14 cellular contexts compared by ENCODE assay signal in the genomic region with DNA sequence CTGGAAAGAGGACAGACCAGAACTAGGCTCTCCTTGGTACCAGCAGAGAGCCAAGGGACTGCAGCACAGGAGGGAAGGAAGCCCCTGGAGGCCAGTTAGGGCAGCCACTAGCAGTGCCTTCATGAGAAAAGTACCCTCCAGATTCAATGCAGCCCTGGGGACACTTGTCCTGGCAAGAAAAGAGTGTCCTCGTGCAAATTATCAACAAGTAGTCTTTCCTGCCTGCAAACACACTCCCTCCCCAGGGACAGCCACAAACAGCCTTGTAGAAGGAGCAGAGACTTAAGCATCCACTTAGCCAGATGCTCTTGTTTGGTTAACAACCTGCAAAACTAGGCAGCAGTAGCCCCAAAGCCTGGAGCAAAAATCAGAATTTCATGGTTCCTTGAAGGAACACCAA. TPM values are rescaled to one million over a fixed set of nuclear protein-coding genes. Genes with fewer than 3 reads are reported as not detected.
DNase-seq lines count a peak whose midpoint lies in the region; ATAC-seq, FAIRE-seq and TF ChIP-seq lines count a peak whose summit lies in the region.
"Had no signal": no experiment of that assay in that cellular context is flagged by ENCODE, and none has a peak within 500 bp of the region (broad histone marks: within the 10 kb centered on the region; RNA-seq: fewer than 3 reads in every experiment).

No MANE protein-coding gene starts in this region.

- H4K20me1 ChIP-seq in IMR-90 (ENCODE audit: insufficient read depth, low read length): no peaks in the 10 kb centered on the region
- H4K20me1 ChIP-seq in GM12878 (ENCODE audit: control insufficient read depth, insufficient read depth): no peaks in the 10 kb centered on the region

- H3K79me2 ChIP-seq in GM12878 (ENCODE audit: control insufficient read depth, insufficient read depth, low read length): no peaks in the 10 kb centered on the region

- no peak overlapping the region for H4K8ac ChIP-seq in IMR-90 (ENCODE audit: low read depth in 2 of 2, low read length in 2 of 2)

- ATAC-seq in IMR-90 (ENCODE audit: low read depth) (peak; percentile 24; the same call in 1 of the 2 replicates), GM12878 (peak; percentile 74), HG02759 (IDR thresholded peaks at IDR 0.05; ENCODE audit: unreplicated experiment) (no peak)
- ATAC-seq: natural killer cell had no signal

- peak overlapping the region; percentile 70 for H2AK9ac ChIP-seq in IMR-90 (replicated peaks; ENCODE audit: low read depth, low read length, poor library complexity)

- 0 out of 2 replicates have a peak overlapping the region, but pooled peaks have one; percentile 28 for H2AK5ac ChIP-seq in IMR-90 (ENCODE audit: low read depth, low read length)

- H3K56ac ChIP-seq in IMR-90 (ENCODE audit: extremely low read depth, insufficient read depth, low read length): no peak overlapping the region

- H2BK120ac ChIP-seq in IMR-90 (ENCODE audit: low read depth, low read length): peak overlapping the region; percentile 27; the same call in 1 of the 2 replicates

- H3K4me3 Mint-ChIP-seq in Calu3 (ENCODE audit: low read depth, unreplicated experiment): no peak overlapping the region
- no peak overlapping the region for H3K4me3 Mint-ChIP-seq in CD4-positive, alpha-beta memory T cell
- H3K4me3 Mint-ChIP-seq: dendritic cell treated with granulocyte-macrophage colony-stimulating factor and Interleukin-4, amounts not matched to agents 40 ng/mL and 50 ng/mL, for 4 days; natural killer cell had no signal

- H3K27me3 ChIP-seq in IMR-90 (ENCODE audit: control insufficient read depth, insufficient read depth, low read length) (no peaks in the 10 kb centered on the region), GM12878 (replicated peaks in 1 of 2; ENCODE audit: control insufficient read depth in 2 of 2, insufficient read depth in 2 of 2, low read length in 1 of 2) (no peaks in the 10 kb centered on the region), muscle layer of duodenum (ENCODE audit: low read depth, low read length) (no peaks in the 10 kb centered on the region)
- no peaks in the 10 kb centered on the region for H3K27me3 ChIP-seq in CD4-positive, alpha-beta memory T cell (ENCODE audit: insufficient read depth, low read length)
- H3K27me3 ChIP-seq: tibial nerve had no signal

- RAD21 ChIA-PET in GM12878 (lab: Charles Lee; ENCODE audit: unreplicated experiment): no interaction called here

- no peak overlapping the region; the same call in 1 of the 2 replicates for H3K14ac ChIP-seq in IMR-90 (replicated peaks; ENCODE audit: low read depth, low read length)

- H3K4ac ChIP-seq in IMR-90 (ENCODE audit: low read depth, low read length): peak overlapping the region; percentile 64

- peaks cover 4% of the 10 kb centered on the region; the same call in 1 of the 2 replicates for H3K9me1 ChIP-seq in IMR-90 (ENCODE audit: insufficient read depth, low read length)

- no peak overlapping the region for H2BK5ac ChIP-seq in IMR-90 (ENCODE audit: low read depth, low read length, poor library complexity, severe bottlenecking)

- H2BK20ac ChIP-seq in IMR-90 (ENCODE audit: low read depth, low read length): peak overlapping the region; percentile 73

- H3K36me3 Mint-ChIP-seq in Calu3 (ENCODE audit: insufficient read depth, unreplicated experiment): no peaks in the 10 kb centered on the region
- H3K36me3 Mint-ChIP-seq in CD4-positive, alpha-beta memory T cell: peaks cover 28 to 30% of the 10 kb centered on the region in 2 donors
- H3K36me3 Mint-ChIP-seq: natural killer cell had no signal

- H3K4me1 ChIP-seq in IMR-90 (ENCODE audit: control insufficient read depth, insufficient read depth, low read length) (no peaks in the 10 kb centered on the region), GM12878 (ENCODE audit: control insufficient read depth, insufficient read depth, low read length) (peaks cover 7% of the 10 kb centered on the region), muscle layer of duodenum (ENCODE audit: control insufficient read depth in 1 of 2, insufficient read depth in 2 of 2, low read length in 2 of 2) (no peaks in the 10 kb centered on the region)
- no peaks in the 10 kb centered on the region for H3K4me1 ChIP-seq in CD4-positive, alpha-beta memory T cell (ENCODE audit: insufficient read depth, low read length)
- H3K4me1 ChIP-seq: tibial nerve had no signal

- H3K4me1 Mint-ChIP-seq in Calu3 (ENCODE audit: low read depth, unreplicated experiment): peaks cover 14% of the 10 kb centered on the region
- peaks cover 0 to 2% (median 0%) of the 10 kb centered on the region in 4 donors for H3K4me1 Mint-ChIP-seq in CD4-positive, alpha-beta memory T cell
- H3K4me1 Mint-ChIP-seq: natural killer cell had no signal

- in situ Hi-C loops in IMR-90 (cut with MboI; ENCODE audit: low sequenced_read_pairs) (no loop called here), GM12878 (cut with MboI) (loop anchor here (10.0 kb wide), 1 partner anchor 64 kb away; no protein-coding TSS in a partner anchor)

- H3K4me3 ChIP-seq in IMR-90 (ENCODE audit: insufficient read depth, low read depth, low read length) (no peak overlapping the region), GM12878 (no peak overlapping the region), muscle layer of duodenum (ENCODE audit: low read depth in 1 of 2, low read length in 2 of 2) (no peak overlapping the region)
- H3K4me3 ChIP-seq in CD4-positive, alpha-beta memory T cell (ENCODE audit: low read length in 2 of 2): no peak overlapping the region

- no peak for TF ChIP-seq RAD21 in IMR-90 (IDR thresholded peaks at IDR 0.05; ENCODE audit: low read length)
- TF ChIP-seq RAD21 in GM12878 (IDR thresholded peaks at IDR 0.05; ENCODE audit: insufficient read depth, low read depth, low read length): no peak

- H3K27me3 Mint-ChIP-seq in Calu3 (ENCODE audit: unreplicated experiment): no peaks in the 10 kb centered on the region
- H3K27me3 Mint-ChIP-seq in CD4-positive, alpha-beta memory T cell: no peaks in the 10 kb centered on the region
- H3K27me3 Mint-ChIP-seq: dendritic cell treated with granulocyte-macrophage colony-stimulating factor and Interleukin-4, amounts not matched to agents 40 ng/mL and 50 ng/mL, for 4 days had no signal

- no peak overlapping the region for H3K18ac ChIP-seq in IMR-90 (ENCODE audit: low read depth, low read length)

- intact Hi-C loops in Calu3 (cut with micrococcal nuclease; ENCODE audit: unreplicated experiment): no loop called here
- intact Hi-C loops in IMR-90 (cut with micrococcal nuclease): no loop called here
- intact Hi-C loops in GM12878 (cut with micrococcal nuclease; ENCODE audit: unreplicated experiment): no loop called here
- intact Hi-C loops in CD4-positive, alpha-beta memory T cell (cut with micrococcal nuclease): no loop called here

- peak overlapping the region; percentile 33; the same call in 1 of the 2 replicates for H3K23ac ChIP-seq in IMR-90 (ENCODE audit: low read depth, low read length)

- H3K36me3 ChIP-seq in IMR-90 (ENCODE audit: control insufficient read depth, insufficient read depth, low read length) (peaks cover 5% of the 10 kb centered on the region), GM12878 (ENCODE audit: control insufficient read depth in 2 of 2, insufficient read depth in 2 of 2, low read length in 1 of 2) (no peaks in the 10 kb centered on the region; a peak in 1 of 4 replicates), muscle layer of duodenum (ENCODE audit: control insufficient read depth in 1 of 2, insufficient read depth in 2 of 2, low read length in 2 of 2) (peaks cover 4 to 26% of the 10 kb centered on the region in 2 donors)
- H3K36me3 ChIP-seq in CD4-positive, alpha-beta memory T cell (ENCODE audit: insufficient read depth, low read length): peaks cover 11% of the 10 kb centered on the region

- CTCF ChIA-PET in Calu3 (lab: Charles Lee): no interaction called here
- CTCF ChIA-PET in IMR-90 (lab: Yijun Ruan, JAX): no interaction called here
- CTCF ChIA-PET in GM12878 (lab: Yijun Ruan, JAX): no interaction called here
- CTCF ChIA-PET in CD4-positive, alpha-beta memory T cell (lab: Charles Lee; ENCODE audit: partially characterized antibody): no interaction called here

- H3K9ac ChIP-seq in IMR-90 (ENCODE audit: low read depth, low read length) (no peak overlapping the region), GM12878 (ENCODE audit: control insufficient read depth, insufficient read depth, low read length) (no peak overlapping the region)

- DNase-seq in Calu3 (peak; percentile 1), IMR-90 (no peak), GM12878 (ENCODE audit: low read depth, low spot score) (no peak), KG1 (lab: John Stamatoyannopoulos, UW) (no peak), GDM1 (lab: John Stamatoyannopoulos, UW) (no peak)
- no peak for DNase-seq in CD4-positive, alpha-beta memory T cell
- DNase-seq: activated CD4-positive, CD25-positive, alpha-beta regulatory T cell; natural killer cell; stimulated activated CD4-positive, alpha-beta T cell treated with anti-CD3 and anti-CD28 coated beads, Interleukin-4, amount 100 ng/mL, for 1 hour had no signal

- TF ChIP-seq POLR2A in IMR-90 (IDR thresholded peaks at IDR 0.05; ENCODE audit: low read depth, low read length): no peak
- no peak for TF ChIP-seq POLR2A in GM12878 (IDR thresholded peaks at IDR 0.05; ENCODE audit: low read depth, low read length)

- no peak for TF ChIP-seq EP300 in GM12878 (IDR thresholded peaks at IDR 0.05; ENCODE audit: borderline replicate concordance in 1 of 2, control insufficient read depth in 1 of 2, low read depth in 2 of 2, low read length in 2 of 2)

- H3K4me2 ChIP-seq in IMR-90 (ENCODE audit: low read depth, low read length) (no peak overlapping the region), GM12878 (ENCODE audit: control insufficient read depth, insufficient read depth) (peak overlapping the region; percentile 13; the same call in 1 of the 2 replicates)

- FAIRE-seq in GM12878 (lab: Jason Lieb, UNC): no peak

- TF ChIP-seq CTCF in Calu3 (IDR thresholded peaks at IDR 0.05; ENCODE audit: unreplicated experiment) (no peak), IMR-90 (conservative IDR thresholded peaks at IDR 0.05; ENCODE audit: low read depth, low read length) (no peak), GM12878 (IDR thresholded peaks at IDR 0.05 in 2 of 3, conservative IDR thresholded peaks at IDR 0.05 in 1 of 3; ENCODE audit: control insufficient read depth in 2 of 3, extremely low read depth in 1 of 3, insufficient read depth in 1 of 3, low read depth in 3 of 3, low read length in 3 of 3) (no peak)

- dilution Hi-C loops in IMR-90 (cut with HindIII; ENCODE audit: low sequenced_read_pairs, unreplicated experiment): no loop called here

- no peak overlapping the region for H3K27ac ChIP-seq in IMR-90 (ENCODE audit: insufficient read depth, low read length)
- no peak overlapping the region for H3K27ac ChIP-seq in GM12878 (ENCODE audit: control insufficient read depth, insufficient read depth)
- peak overlapping the region; percentile 74 for H3K27ac ChIP-seq in muscle layer of duodenum (ENCODE audit: low read length)
- no peak overlapping the region for H3K27ac ChIP-seq in CD4-positive, alpha-beta memory T cell (ENCODE audit: low read depth, low read length)
- H3K27ac ChIP-seq: tibial nerve had no signal

- H2AFZ ChIP-seq in IMR-90 (replicated peaks; ENCODE audit: low read length, poor library complexity) (peak overlapping the region; percentile 73), GM12878 (ENCODE audit: control insufficient read depth, low read depth, low read length) (no peak overlapping the region)

- WGBS in IMR-90 (ENCODE audit: extremely low coverage in 2 of 2, insufficient read length in 1 of 2), 2 experiments: no CpG with 5 or more reads among the region's 1 CpG
- 0% methylated on average over 1 of the region's 1 CpG for WGBS in GM12878 (ENCODE audit: insufficient coverage, insufficient replicate concordance, low lambda C conversion rate, missing lambda C conversion rate)

- BruUV-seq in Calu3 (replicated peaks; lab: Mats Ljungman, UMichigan) (no TSS peak), IMR-90 (replicated peaks; lab: Mats Ljungman, UMichigan) (no TSS peak), GM12878 (replicated peaks; lab: Mats Ljungman, UMichigan) (no TSS peak)

- POLR2A ChIA-PET in IMR-90 (lab: Charles Lee; ENCODE audit: unreplicated experiment) (no interaction called here), GM12878 (lab: Charles Lee) (no interaction called here)
- POLR2A ChIA-PET in CD4-positive, alpha-beta memory T cell (lab: Charles Lee; ENCODE audit: partially characterized antibody): no interaction called here

- peak overlapping the region; percentile 6; the same call in 1 of the 2 replicates for H4K91ac ChIP-seq in IMR-90 (ENCODE audit: insufficient read depth, low read depth, low read length)

- H3K27ac Mint-ChIP-seq in Calu3 (ENCODE audit: unreplicated experiment): no peak overlapping the region
- no peak overlapping the region for H3K27ac Mint-ChIP-seq in CD4-positive, alpha-beta memory T cell
- H3K27ac Mint-ChIP-seq: activated T-helper 2 cell treated with anti-CD3 and anti-CD28 coated beads, Interferon-gamma antibody, Interleukin-2, Interleukin-4, amounts not matched to agents 10 μg/mL and 5 μg/mL and 100 μg/mL, durations not matched to agents 14 hours and 24 hours and 36 hours; dendritic cell treated with granulocyte-macrophage colony-stimulating factor and Interleukin-4, amounts not matched to agents 40 ng/mL and 50 ng/mL, for 4 days; natural killer cell had no signal

- peak overlapping the region; percentile 39; the same call in 1 of the 3 replicates for H2BK15ac ChIP-seq in IMR-90 (ENCODE audit: low read depth, low read length)

- no peak overlapping the region for H4K5ac ChIP-seq in IMR-90 (ENCODE audit: low read depth, low read length)

- H3K79me1 ChIP-seq in IMR-90 (ENCODE audit: low read depth in 1 of 2, low read length in 2 of 2): no peaks in the 10 kb centered on the region

- H3K9me3 ChIP-seq in IMR-90 (ENCODE audit: control insufficient read depth, insufficient read depth, low read length): no peaks in the 10 kb centered on the region
- H3K9me3 ChIP-seq in GM12878 (replicated peaks; ENCODE audit: control insufficient read depth, insufficient read depth, low read length): no peaks in the 10 kb centered on the region
- no peaks in the 10 kb centered on the region for H3K9me3 ChIP-seq in muscle layer of duodenum (ENCODE audit: control insufficient read depth in 1 of 2, low read length in 2 of 2)
- no peaks in the 10 kb centered on the region for H3K9me3 ChIP-seq in CD4-positive, alpha-beta memory T cell (ENCODE audit: control insufficient read depth in 1 of 2, low read length in 2 of 2)
- H3K9me3 ChIP-seq: tibial nerve had no signal

- no peaks in the 10 kb centered on the region for H3K9me3 Mint-ChIP-seq in Calu3 (ENCODE audit: low read depth, unreplicated experiment)
- H3K9me3 Mint-ChIP-seq in CD4-positive, alpha-beta memory T cell: peaks cover 0 to 1% (median 0%) of the 10 kb centered on the region in 8 donors
- H3K9me3 Mint-ChIP-seq: activated T-helper 2 cell treated with anti-CD3 and anti-CD28 coated beads, Interferon-gamma antibody, Interleukin-2, Interleukin-4, amounts not matched to agents 10 μg/mL and 5 μg/mL and 100 μg/mL, durations not matched to agents 14 hours and 24 hours and 36 hours; dendritic cell treated with granulocyte-macrophage colony-stimulating factor and Interleukin-4, amounts not matched to agents 40 ng/mL and 50 ng/mL, for 4 days; natural killer cell had no signal

- SMC1A ChIA-PET in GM12878 (lab: Charles Lee; ENCODE audit: uncharacterized antibody, unreplicated experiment): no interaction called here

RNA-seq across cellular contexts. Expression of a gene that starts 24.3 kb away (rescaled TPM):
- total RNA-seq in Calu3 (2022) (49.9 and 58.0 TPM in 2 replicates), IMR-90 (2012; rRNA removed) (35.3 and 38.6 TPM in 2 replicates), GM12878 (2014; rRNA removed) (84.2 and 93.2 TPM in 2 replicates), GM12878 (2014; rRNA removed; fragmentation: Illumina TruSeq; extraction: Trizol) (87.5 and 90.7 TPM in 2 replicates), GM12878 (2021) (94.9 and 98.6 TPM in 2 replicates)
- polyA plus RNA-seq in IMR-90 (2012; rRNA removed) (49.8 and 52.2 TPM in 2 replicates), GM12878 (2011; rRNA removed) (83.7 and 93.4 TPM in 2 replicates), GM12878 (2014; fragmentation: Illumina TruSeq; extraction: Trizol) (80.1 and 94.1 TPM in 2 replicates), GM12878 (2014; fragmentation: Nextera tagmentation; extraction: Ambion mirVana) (10 to 100 TPM; 22.5 to 68.0 TPM), GM12878 (2014; rRNA removed) (77.5 and 86.0 TPM in 2 replicates), GM12878 (2016; fragmentation: Nextera tagmentation; extraction: Ambion mirVana) (10 to 100 TPM; 70.8 to 72.7 TPM)
- 35.9 and 108 TPM in 2 replicates for polyA plus RNA-seq in IMR-90 (2012; cell fraction: cytosol; rRNA removed)
- polyA plus RNA-seq in IMR-90 (2012; cell fraction: nucleus; rRNA removed; ENCODE audit: low replicate concordance): 35.8 and 72.9 TPM in 2 replicates
- 30.7 and 33.5 TPM in 2 replicates for total RNA-seq in GM12878 (2013; cell fraction: nucleolus; rRNA removed)
- polyA plus RNA-seq in GM12878 (2011; ENCODE audit: low read depth): 55.4 TPM
- polyA plus RNA-seq in GM12878 (2011; cell fraction: cytosol; rRNA removed): 75.3 and 100 TPM in 2 replicates
- 88.9 and 92.2 TPM in 2 replicates for polyA plus RNA-seq in GM12878 (2011; cell fraction: nucleus; rRNA removed)
- polyA plus RNA-seq in GM12878 (2012): 48.3 and 50.3 TPM in 2 replicates
- 41.9 and 43.8 TPM in 2 replicates for polyA minus RNA-seq in GM12878 (2011; rRNA and poly(A)+ RNA removed)
- polyA minus RNA-seq in GM12878 (2011; cell fraction: cytosol; rRNA and poly(A)+ RNA removed): 8.3 and 11.1 TPM in 2 replicates
- polyA minus RNA-seq in GM12878 (2011; cell fraction: nucleus; rRNA and poly(A)+ RNA removed): 11.2 and 14.4 TPM in 2 replicates
- 1 to 10 TPM; 8.4 to 8.6 TPM for total RNA-seq in CD4-positive, alpha-beta memory T cell
- polyA plus RNA-seq in CD4-positive, alpha-beta memory T cell: 10 to 100 TPM; 11.3 to 18.1 TPM

RNA-seq across cellular contexts. Expression of a gene that starts 51.9 kb away (rescaled TPM):
- 973 and 1,004 TPM in 2 replicates for total RNA-seq in Calu3 (2022)
- total RNA-seq in IMR-90 (2012; rRNA removed): 3,383 and 4,283 TPM in 2 replicates
- 2,561 and 3,167 TPM in 2 replicates for polyA plus RNA-seq in IMR-90 (2012; rRNA removed)
- 2,294 and 4,532 TPM in 2 replicates for polyA plus RNA-seq in IMR-90 (2012; cell fraction: cytosol; rRNA removed)
- polyA plus RNA-seq in IMR-90 (2012; cell fraction: nucleus; rRNA removed; ENCODE audit: low replicate concordance): 753 and 838 TPM in 2 replicates
- total RNA-seq in GM12878 (2013; cell fraction: nucleolus; rRNA removed): 114 and 119 TPM in 2 replicates
- total RNA-seq in GM12878 (2014; rRNA removed): 2,686 and 2,754 TPM in 2 replicates
- 1,488 and 1,495 TPM in 2 replicates for total RNA-seq in GM12878 (2014; rRNA removed; fragmentation: Illumina TruSeq; extraction: Trizol)
- total RNA-seq in GM12878 (2021): 1,455 and 1,463 TPM in 2 replicates
- 1,026 TPM for polyA plus RNA-seq in GM12878 (2011; ENCODE audit: low read depth)
- 608 and 1,133 TPM in 2 replicates for polyA plus RNA-seq in GM12878 (2011; rRNA removed)
- polyA plus RNA-seq in GM12878 (2011; cell fraction: cytosol; rRNA removed): 2,029 and 2,469 TPM in 2 replicates
- 935 and 994 TPM in 2 replicates for polyA plus RNA-seq in GM12878 (2011; cell fraction: nucleus; rRNA removed)
- polyA plus RNA-seq in GM12878 (2012): 1,643 and 1,891 TPM in 2 replicates
- 1,621 and 1,633 TPM in 2 replicates for polyA plus RNA-seq in GM12878 (2014; fragmentation: Illumina TruSeq; extraction: Trizol)
- polyA plus RNA-seq in GM12878 (2014; fragmentation: Nextera tagmentation; extraction: Ambion mirVana): 1,000 to 10,000 TPM; 4,008 to 4,246 TPM
- polyA plus RNA-seq in GM12878 (2014; rRNA removed): 2,006 and 2,356 TPM in 2 replicates
- polyA plus RNA-seq in GM12878 (2016; fragmentation: Nextera tagmentation; extraction: Ambion mirVana): 1,000 to 10,000 TPM; 2,193 to 2,309 TPM
- polyA minus RNA-seq in GM12878 (2011; rRNA and poly(A)+ RNA removed): 1,101 and 1,306 TPM in 2 replicates
- 411 and 476 TPM in 2 replicates for polyA minus RNA-seq in GM12878 (2011; cell fraction: cytosol; rRNA and poly(A)+ RNA removed)
- polyA minus RNA-seq in GM12878 (2011; cell fraction: nucleus; rRNA and poly(A)+ RNA removed): 196 and 307 TPM in 2 replicates
- 100 to 1,000 TPM; 523 to 560 TPM for total RNA-seq in CD4-positive, alpha-beta memory T cell
- polyA plus RNA-seq in CD4-positive, alpha-beta memory T cell: 1,000 to 10,000 TPM; 1,629 to 1,970 TPM
